ENCODE assay signal across 10 cellular contexts in the genomic region with DNA sequence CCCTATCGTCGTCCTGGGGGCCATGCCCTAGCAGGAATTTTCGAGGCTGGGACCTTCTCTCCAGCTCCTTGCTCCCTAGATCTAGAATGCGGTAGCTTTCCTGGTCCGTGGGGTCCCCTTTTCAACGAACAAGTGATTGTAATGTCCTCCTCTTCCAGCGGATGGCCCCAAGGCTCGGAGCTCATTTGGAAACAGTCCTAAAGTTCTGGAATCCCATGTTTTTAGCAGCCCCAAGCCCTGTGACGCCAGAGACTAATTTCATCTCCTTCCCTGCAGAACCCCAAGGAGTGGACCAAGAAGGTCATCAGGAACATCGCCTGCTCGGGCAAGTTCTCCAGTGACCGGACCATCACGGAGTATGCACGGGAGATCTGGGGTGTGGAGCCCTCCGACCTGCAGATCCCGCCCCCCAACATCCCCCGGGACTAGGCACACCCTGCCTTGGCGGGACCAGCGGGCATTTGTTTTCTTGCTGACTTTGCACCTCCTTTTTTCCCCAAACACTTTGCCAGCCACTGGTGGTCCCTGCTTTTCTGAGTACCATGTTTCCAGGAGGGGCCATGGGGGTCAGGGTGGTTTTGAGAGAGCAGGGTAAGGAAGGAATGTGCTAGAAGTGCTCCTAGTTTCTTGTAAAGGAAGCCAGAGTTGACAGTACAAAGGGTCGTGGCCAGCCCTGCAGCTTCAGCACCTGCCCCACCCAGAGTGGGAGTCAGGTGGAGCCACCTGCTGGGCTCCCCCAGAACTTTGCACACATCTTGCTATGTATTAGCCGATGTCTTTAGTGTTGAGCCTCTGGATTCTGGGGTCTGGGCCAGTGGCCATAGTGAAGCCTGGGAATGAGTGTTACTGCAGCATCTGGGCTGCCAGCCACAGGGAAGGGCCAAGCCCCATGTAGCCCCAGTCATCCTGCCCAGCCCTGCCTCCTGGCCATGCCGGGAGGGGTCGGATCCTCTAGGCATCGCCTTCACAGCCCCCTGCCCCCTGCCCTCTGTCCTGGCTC. TPM values are rescaled to one million over a fixed set of nuclear protein-coding genes. Genes with fewer than 3 reads are reported as not detected.
DNase-seq lines count a peak whose midpoint lies in the region; ATAC-seq and TF ChIP-seq lines count a peak whose summit lies in the region.
"Had no signal": no experiment of that assay in that cellular context is flagged by ENCODE, and none has a peak within 500 bp of the region (broad histone marks: within the 10 kb centered on the region; RNA-seq: fewer than 3 reads in every experiment).

No MANE protein-coding gene starts in this region.

- H4K20me1 ChIP-seq in hepatocyte (ENCODE audit: insufficient read depth, poor library complexity, severe bottlenecking), result no peaks in the 10 kb centered on the region

- no peaks in the 10 kb centered on the region for H3K9me3 Mint-ChIP-seq in CD4-positive, CD25-positive, alpha-beta regulatory T cell
- H3K9me3 Mint-ChIP-seq in stimulated activated effector memory CD8-positive, alpha-beta T cell treated with anti-CD3 and anti-CD28 coated beads, Interleukin-12 subunit alpha, Interleukin-12 subunit beta, amount 100 ng/mL, for 72 hours, result no peaks in the 10 kb centered on the region

- TF ChIP-seq CTCF in HL-60 (IDR thresholded peaks at IDR 0.05; ENCODE audit: insufficient read depth, low read length) (peak; percentile 18), hepatocyte (IDR thresholded peaks at IDR 0.05; ENCODE audit: poor library complexity) (peak; percentile 46)

- H3K36me3 ChIP-seq in CD4-positive, CD25-positive, alpha-beta regulatory T cell (ENCODE audit: control insufficient read depth, insufficient read depth, low read length), result peaks cover 11% of the 10 kb centered on the region
- H3K36me3 ChIP-seq in hepatocyte (replicated peaks; ENCODE audit: insufficient read depth, low read depth), result no peaks in the 10 kb centered on the region
- H3K36me3 ChIP-seq: ovary had no signal

- WGBS in hepatocyte (ENCODE audit: low lambda C conversion rate, missing lambda C conversion rate), result 94% methylated on average over 24 of the region's 24 CpGs

- no peaks in the 10 kb centered on the region for H3K27me3 Mint-ChIP-seq in CD4-positive, CD25-positive, alpha-beta regulatory T cell
- H3K27me3 Mint-ChIP-seq in T-helper 17 cell, result no peaks in the 10 kb centered on the region

- H2AFZ ChIP-seq in hepatocyte, result no peak overlapping the region

- no peak overlapping the region for H3K4me3 Mint-ChIP-seq in CD4-positive, CD25-positive, alpha-beta regulatory T cell
- no peak overlapping the region for H3K4me3 Mint-ChIP-seq in stimulated activated effector memory CD8-positive, alpha-beta T cell treated with anti-CD3 and anti-CD28 coated beads, Interleukin-12 subunit alpha, Interleukin-12 subunit beta, amount 100 ng/mL, for 72 hours
- H3K4me3 Mint-ChIP-seq in T-helper 17 cell, result no peak overlapping the region

- H3K4me1 ChIP-seq in CD4-positive, CD25-positive, alpha-beta regulatory T cell (ENCODE audit: control insufficient read depth, insufficient read depth, low read length, poor library complexity, severe bottlenecking), result no peaks in the 10 kb centered on the region
- no peaks in the 10 kb centered on the region for H3K4me1 ChIP-seq in hepatocyte (ENCODE audit: insufficient read depth)

- DNase-seq in CD4-positive, CD25-positive, alpha-beta regulatory T cell, result peak in 2 of 3 donors; percentile 26 to 53
- DNase-seq in HL-60 (ENCODE audit: low read depth in 1 of 2, low spot score in 1 of 2), result peak in 1 of 2 experiments; percentile 14
- peak; percentile 39 for DNase-seq in activated naive CD4-positive, alpha-beta T cell treated with anti-CD3 and anti-CD28 coated beads, Interleukin-2, amount 50 U/mL, for 16 hours
- DNase-seq in hepatocyte (ENCODE audit: low spot score), result peak; percentile 55
- no peak for DNase-seq in stimulated activated effector memory CD8-positive, alpha-beta T cell treated with anti-CD3 and anti-CD28 coated beads, Interleukin-12 subunit alpha, Interleukin-12 subunit beta, amount 100 ng/mL, for 72 hours (ENCODE audit: low spot score in 2 of 2)
- no peak for DNase-seq in DMS153 (lab: John Stamatoyannopoulos, UW)
- no peak for DNase-seq in T-helper 17 cell

- H3K27ac ChIP-seq in CD4-positive, CD25-positive, alpha-beta regulatory T cell (ENCODE audit: insufficient read depth, low read length, poor library complexity, severe bottlenecking), result no peak overlapping the region
- H3K27ac ChIP-seq in HL-60 (replicated peaks) (no peak overlapping the region), hepatocyte (peak overlapping the region; percentile 31)
- H3K27ac ChIP-seq: ovary, SJSA1 had no signal

- no peak overlapping the region for H3K4me2 ChIP-seq in hepatocyte

- no peaks in the 10 kb centered on the region for H3K79me2 ChIP-seq in hepatocyte

- peak; percentile 32 to 42 for ATAC-seq in CD4-positive, CD25-positive, alpha-beta regulatory T cell (ENCODE audit: low read depth in 2 of 2)
- peak; percentile 34 for ATAC-seq in GM19023 (IDR thresholded peaks at IDR 0.05; ENCODE audit: unreplicated experiment)
- peak; percentile 52 for ATAC-seq in stimulated activated effector memory CD8-positive, alpha-beta T cell treated with anti-CD3 and anti-CD28 coated beads, Interleukin-12 subunit alpha, Interleukin-12 subunit beta, amount 100 ng/mL, for 72 hours
- ATAC-seq in T-helper 17 cell, result no peak

- H3K27me3 ChIP-seq in CD4-positive, CD25-positive, alpha-beta regulatory T cell (ENCODE audit: control insufficient read depth, insufficient read depth, low read length), result no peaks in the 10 kb centered on the region
- H3K27me3 ChIP-seq in HL-60 (ENCODE audit: insufficient read depth, poor library complexity, severe bottlenecking) (no peaks in the 10 kb centered on the region), hepatocyte (no peaks in the 10 kb centered on the region)
- H3K27me3 ChIP-seq: ovary, SJSA1 had no signal

- no peaks in the 10 kb centered on the region for H3K9me2 ChIP-seq in hepatocyte (replicated peaks; ENCODE audit: insufficient read depth)

- peaks cover 4% of the 10 kb centered on the region for H3K36me3 Mint-ChIP-seq in CD4-positive, CD25-positive, alpha-beta regulatory T cell
- peaks cover 49% of the 10 kb centered on the region for H3K36me3 Mint-ChIP-seq in stimulated activated effector memory CD8-positive, alpha-beta T cell treated with anti-CD3 and anti-CD28 coated beads, Interleukin-12 subunit alpha, Interleukin-12 subunit beta, amount 100 ng/mL, for 72 hours
- H3K36me3 Mint-ChIP-seq in T-helper 17 cell (ENCODE audit: low read depth), result no peaks in the 10 kb centered on the region

- peaks cover 0 to 6% (median 0%) of the 10 kb centered on the region in 4 donors for H3K4me1 Mint-ChIP-seq in CD4-positive, CD25-positive, alpha-beta regulatory T cell
- H3K4me1 Mint-ChIP-seq in stimulated activated effector memory CD8-positive, alpha-beta T cell treated with anti-CD3 and anti-CD28 coated beads, Interleukin-12 subunit alpha, Interleukin-12 subunit beta, amount 100 ng/mL, for 72 hours, result no peaks in the 10 kb centered on the region
- peaks cover 4% of the 10 kb centered on the region for H3K4me1 Mint-ChIP-seq in T-helper 17 cell

- H3K4me3 ChIP-seq in CD4-positive, CD25-positive, alpha-beta regulatory T cell (ENCODE audit: low read depth, low read length), result no peak overlapping the region
- H3K4me3 ChIP-seq in HL-60 (replicated peaks; ENCODE audit: insufficient read depth, low read length) (no peak overlapping the region), hepatocyte (no peak overlapping the region)
- H3K4me3 ChIP-seq: ovary, SJSA1 had no signal

- H3K27ac Mint-ChIP-seq in CD4-positive, CD25-positive, alpha-beta regulatory T cell, result peak overlapping the region in 2 of 3 donors; percentile 73 to 74
- peak overlapping the region; percentile 74 for H3K27ac Mint-ChIP-seq in stimulated activated effector memory CD8-positive, alpha-beta T cell treated with anti-CD3 and anti-CD28 coated beads, Interleukin-12 subunit alpha, Interleukin-12 subunit beta, amount 100 ng/mL, for 72 hours
- no peak overlapping the region for H3K27ac Mint-ChIP-seq in T-helper 17 cell

- no peaks in the 10 kb centered on the region for H3K9me3 ChIP-seq in CD4-positive, CD25-positive, alpha-beta regulatory T cell (ENCODE audit: control insufficient read depth in 2 of 2, low read length in 2 of 2)
- H3K9me3 ChIP-seq in hepatocyte (ENCODE audit: low read depth), result no peaks in the 10 kb centered on the region
- H3K9me3 ChIP-seq in T-helper 17 cell (ENCODE audit: control insufficient read depth, low read length, poor library complexity, severe bottlenecking), result no peaks in the 10 kb centered on the region
- H3K9me3 ChIP-seq: ovary, SJSA1 had no signal

RNA-seq across cellular contexts. Expression of gene PYGB, which starts 48.5 kb away (rescaled TPM):
- total RNA-seq in CD4-positive, CD25-positive, alpha-beta regulatory T cell, result 37.2 TPM
- polyA plus RNA-seq in CD4-positive, CD25-positive, alpha-beta regulatory T cell, result 10 to 100 TPM; 45.3 to 64.6 (median 52.4) TPM
- total RNA-seq in hepatocyte (52.0 and 61.1 TPM in 2 replicates), T-helper 17 cell (10 to 100 TPM; 28.6 to 53.1 TPM)
- 35.0 and 45.3 TPM in 2 replicates for polyA plus RNA-seq in hepatocyte

Comparison
In these comparisons a context has a peak if more than half of its experiments do, and no peak if none do; other contexts are left out.
1. DNase-seq: peak in CD4-positive, CD25-positive, alpha-beta regulatory T cell (2 of 3), activated naive CD4-positive, alpha-beta T cell treated with anti-CD3 and anti-CD28 coated beads, Interleukin-2, amount 50 U/mL, for 16 hours (single experiment) and hepatocyte (single experiment); none in stimulated activated effector memory CD8-positive, alpha-beta T cell treated with anti-CD3 and anti-CD28 coated beads, Interleukin-12 subunit alpha, Interleukin-12 subunit beta, amount 100 ng/mL, for 72 hours (0 of 2), DMS153 (single experiment) and T-helper 17 cell (0 of 3).